In genomic region chr22:38826801-38827200, GRCh38 we compare ENCODE assay signal across 26 cellular contexts.
"Had no signal": no experiment of that assay in that cellular context is flagged by ENCODE, and none has a peak within 500 bp of the region (broad histone marks: within the 10 kb centered on the region; RNA-seq: fewer than 3 reads in every experiment).

No MANE protein-coding gene starts in this region.

- H3K36me3 Mint-ChIP-seq: memory B cell had no signal

- DNase-seq: colonic mucosa; cortex of kidney; effector CD8-positive, alpha-beta T cell; effector memory CD8-positive, alpha-beta T cell; endodermal cell; erythroblast; esophagus squamous epithelium; foreskin fibroblast; foreskin melanocyte; gastrocnemius medialis; glutamatergic neuron; heart right ventricle; hippocampal formation; islet precursor cell; left cardiac atrium; left lung; left ventricle myocardium superior; mammary epithelial cell; mesendoderm; midbrain had no signal

- H3K27me3 Mint-ChIP-seq: effector memory CD8-positive, alpha-beta T cell had no signal

- H3K27ac Mint-ChIP-seq: dendritic cell treated with granulocyte-macrophage colony-stimulating factor and Interleukin-4, amounts not matched to agents 40 ng/mL and 50 ng/mL, for 4 days; endodermal cell; memory B cell had no signal

- H3K9me3 ChIP-seq: colonic mucosa, esophagus squamous epithelium, gastrocnemius medialis, left lung had no signal

- H3K4me3 ChIP-seq: colonic mucosa, esophagus squamous epithelium, gastrocnemius medialis, heart right ventricle, left lung, lung had no signal

- H3K4me3 Mint-ChIP-seq: dendritic cell treated with granulocyte-macrophage colony-stimulating factor and Interleukin-4, amounts not matched to agents 40 ng/mL and 50 ng/mL, for 4 days; effector memory CD8-positive, alpha-beta T cell; endodermal cell; memory B cell had no signal

- H3K27ac ChIP-seq: colonic mucosa, epithelial cell of prostate, esophagus squamous epithelium, gastrocnemius medialis, heart right ventricle, left lung had no signal

- H3K4me1 Mint-ChIP-seq: endodermal cell, memory B cell had no signal

- H3K4me1 ChIP-seq: colonic mucosa, esophagus squamous epithelium, gastrocnemius medialis had no signal

- H3K9me3 Mint-ChIP-seq: dendritic cell treated with granulocyte-macrophage colony-stimulating factor and Interleukin-4, amounts not matched to agents 40 ng/mL and 50 ng/mL, for 4 days; effector memory CD8-positive, alpha-beta T cell; endodermal cell; memory B cell had no signal

- ATAC-seq: effector memory CD8-positive, alpha-beta T cell; esophagus mucosa; gastrocnemius medialis; heart right ventricle; left cardiac atrium; left lung; left ventricle myocardium superior had no signal

- H3K36me3 ChIP-seq: colonic mucosa, esophagus squamous epithelium, gastrocnemius medialis, left lung had no signal

- FAIRE-seq: endometrium had no signal

- H3K27me3 ChIP-seq: colonic mucosa, esophagus squamous epithelium, heart right ventricle, left lung had no signal
